ENCODE assay signal across 11 cellular contexts in genomic region chr3:193016437-193016887, GRCh38.
DNase-seq lines count a peak whose midpoint lies in the region; ATAC-seq and TF ChIP-seq lines count a peak whose summit lies in the region.
"Had no signal": no experiment of that assay in that cellular context is flagged by ENCODE, and none has a peak within 500 bp of the region (broad histone marks: within the 10 kb centered on the region; RNA-seq: fewer than 3 reads in every experiment).

No MANE protein-coding gene starts in this region.

- H3K4me1 ChIP-seq in NT2/D1 (ENCODE audit: insufficient read depth, insufficient read length): no peaks in the 10 kb centered on the region
- no peaks in the 10 kb centered on the region for H3K4me1 ChIP-seq in testis
- H3K4me1 ChIP-seq: A549, tibial artery had no signal

- no peak for ATAC-seq in GM18520 (IDR thresholded peaks at IDR 0.05; ENCODE audit: unreplicated experiment)
- no peak for ATAC-seq in HG02623 (IDR thresholded peaks at IDR 0.05; ENCODE audit: unreplicated experiment)
- ATAC-seq: A549 had no signal

- no peak for TF ChIP-seq CTCF in fibroblast of pulmonary artery (IDR thresholded peaks at IDR 0.05; ENCODE audit: low read length, missing control alignments)
- no peak for TF ChIP-seq CTCF in testis (IDR thresholded peaks at IDR 0.05)

- intact Hi-C loops in testis (cut with DNase I; ENCODE audit: low total_unique reads): no loop called here

- H3K27me3 ChIP-seq in NT2/D1 (ENCODE audit: insufficient read depth, insufficient read length): no peaks in the 10 kb centered on the region
- no peaks in the 10 kb centered on the region for H3K27me3 ChIP-seq in testis
- H3K27me3 ChIP-seq: tibial artery had no signal

- H3K9me3 ChIP-seq in NT2/D1 (ENCODE audit: insufficient read depth, low read length): peaks cover 15% of the 10 kb centered on the region
- no peaks in the 10 kb centered on the region for H3K9me3 ChIP-seq in testis
- H3K9me3 ChIP-seq: neutrophil had no signal

- H3K36me3 ChIP-seq in NT2/D1 (ENCODE audit: insufficient read depth, insufficient read length, low read length) (no peaks in the 10 kb centered on the region), testis (ENCODE audit: low read depth, missing control alignments) (no peaks in the 10 kb centered on the region)
- H3K36me3 ChIP-seq: neutrophil, tibial artery had no signal

- H3K4me3 ChIP-seq in NT2/D1 (ENCODE audit: insufficient read length, low read depth): no peak overlapping the region
- no peak overlapping the region for H3K4me3 ChIP-seq in fibroblast of pulmonary artery (replicated peaks; ENCODE audit: low read depth, low read length)
- no peak overlapping the region for H3K4me3 ChIP-seq in testis
- H3K4me3 ChIP-seq: A549, tibial artery had no signal

- 35 to 38% methylated on average over 7 of the region's 7 CpGs for WGBS in testis, 2 donors

- H3K27ac ChIP-seq in testis: no peak overlapping the region
- H3K27ac ChIP-seq: A549, neutrophil, tibial artery had no signal

- no peak overlapping the region for H3K9ac ChIP-seq in NT2/D1 (ENCODE audit: insufficient read length, low read depth)

- no peak for TF ChIP-seq POLR2A in testis (IDR thresholded peaks at IDR 0.05)

- DNase-seq in NCI-H2081 (lab: John Stamatoyannopoulos, UW) (peak; percentile 62 to 88), NCI-H2081 treated with DMSO at 0.1 percent for 48 hours (lab: John Stamatoyannopoulos, UW) (no peak), NT2/D1 (ENCODE audit: low read depth, low spot score) (peak; percentile 46), fibroblast of pulmonary artery (ENCODE audit: low read depth) (peak; percentile 46), testis (peak; percentile 73)
- DNase-seq in activated CD4-positive, CD25-positive, alpha-beta regulatory T cell treated with anti-CD3 and anti-CD28 coated beads, Interleukin-2, amount 50 U/mL, for 72 hours: no peak
- DNase-seq: tibial artery had no signal

Comparison
In these comparisons a context has a peak if more than half of its experiments do, and no peak if none do; other contexts are left out.
1. DNase-seq: peak in NCI-H2081 (2 of 2), NT2/D1 (single experiment), fibroblast of pulmonary artery (single experiment) and testis (single experiment); none in NCI-H2081 treated with DMSO at 0.1 percent for 48 hours (single experiment) and activated CD4-positive, CD25-positive, alpha-beta regulatory T cell treated with anti-CD3 and anti-CD28 coated beads, Interleukin-2, amount 50 U/mL, for 72 hours (single experiment).